Comparison of ENCODE assay signal across 13 cellular contexts in the genomic region with DNA sequence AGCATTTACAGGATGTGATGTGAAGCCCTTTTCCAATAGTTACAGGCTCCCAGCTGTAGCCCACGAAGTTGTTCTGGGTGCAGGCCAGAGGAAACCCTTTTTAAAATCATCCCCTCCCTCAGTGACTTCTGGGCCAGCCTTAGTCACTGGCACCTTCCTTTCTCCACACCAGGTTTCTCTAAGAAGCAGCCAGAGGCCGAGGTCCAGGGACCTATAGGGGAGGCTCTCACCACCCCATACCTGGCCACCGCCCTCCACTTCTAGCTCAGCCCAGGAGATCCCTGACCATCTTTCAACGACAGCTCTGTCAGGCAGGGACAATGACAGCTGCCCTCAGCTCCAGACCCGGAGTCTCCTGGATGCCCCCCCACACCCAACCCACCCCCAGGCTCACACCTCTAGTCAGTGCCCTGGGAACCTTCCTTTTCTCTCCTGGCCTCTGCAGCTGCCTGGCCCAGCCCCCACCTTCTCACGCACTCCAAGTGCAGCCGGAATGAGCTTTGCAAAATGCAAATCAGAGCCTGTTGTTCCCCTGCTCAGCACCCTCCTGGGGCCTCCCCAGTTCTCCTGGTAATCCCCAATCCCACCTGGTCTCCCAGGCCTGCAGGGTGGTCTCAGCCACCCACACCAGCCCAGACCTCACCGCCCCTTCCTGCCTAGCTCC. TPM values are rescaled to one million over a fixed set of nuclear protein-coding genes. Genes with fewer than 3 reads are reported as not detected.
DNase-seq lines count a peak whose midpoint lies in the region; ATAC-seq lines count a peak whose summit lies in the region.
"Had no signal": no experiment of that assay in that cellular context is flagged by ENCODE, and none has a peak within 500 bp of the region (broad histone marks: within the 10 kb centered on the region; RNA-seq: fewer than 3 reads in every experiment).

No MANE protein-coding gene starts in this region.

- H3K36me3 Mint-ChIP-seq in naive thymus-derived CD4-positive, alpha-beta T cell, result no peaks in the 10 kb centered on the region

- peak overlapping the region; percentile 32 for H3K9ac ChIP-seq in iPS-15b (ENCODE audit: low read depth, low read length)

- peaks cover 0 to 10% (median 0%) of the 10 kb centered on the region in 7 donors for H3K4me1 Mint-ChIP-seq in naive thymus-derived CD4-positive, alpha-beta T cell
- H3K4me1 Mint-ChIP-seq: activated CD4-positive, alpha-beta T cell treated with anti-CD3 and anti-CD28 coated beads, Interleukin-2, amount 10 ng/mL, durations not matched to agents 24 days and 14 days had no signal

- peaks cover 2% of the 10 kb centered on the region for H3K36me3 ChIP-seq in iPS-15b (ENCODE audit: control insufficient read depth, insufficient read depth, low read length)
- H3K36me3 ChIP-seq in SJCRH30, result no peaks in the 10 kb centered on the region
- H3K36me3 ChIP-seq in MG63, result no peaks in the 10 kb centered on the region
- no peaks in the 10 kb centered on the region for H3K36me3 ChIP-seq in naive thymus-derived CD4-positive, alpha-beta T cell (ENCODE audit: control insufficient read depth in 2 of 3, insufficient read depth in 3 of 3, low read length in 3 of 3)

- CTCF ChIA-PET in naive thymus-derived CD4-positive, alpha-beta T cell (lab: Charles Lee), result no interaction called here

- DNase-seq in NCI-H82 treated with DMSO at 0.1 percent for 48 hours (lab: John Stamatoyannopoulos, UW; ENCODE audit: unreplicated experiment) (peak; percentile 10), SJCRH30 (no peak), MG63 (no peak), NCI-H2171 (lab: John Stamatoyannopoulos, UW) (no peak)
- no peak for DNase-seq in naive thymus-derived CD4-positive, alpha-beta T cell
- DNase-seq: activated CD4-positive, alpha-beta T cell treated with anti-CD3 and anti-CD28 coated beads, Interleukin-2, amount 10 ng/mL, durations not matched to agents 24 days and 14 days; activated gamma-delta T cell; CD8-positive, alpha-beta memory T cell had no signal

- no peak overlapping the region for H3K4me3 Mint-ChIP-seq in naive thymus-derived CD4-positive, alpha-beta T cell
- H3K4me3 Mint-ChIP-seq: activated CD4-positive, alpha-beta T cell treated with anti-CD3 and anti-CD28 coated beads, Interleukin-2, amount 10 ng/mL, durations not matched to agents 24 days and 14 days; stimulated activated effector memory CD8-positive, alpha-beta T cell treated with anti-CD3 and anti-CD28 coated beads, Interleukin-12 subunit alpha, Interleukin-12 subunit beta, amount 100 ng/mL, for 72 hours had no signal

- H3K4me3 ChIP-seq in iPS-15b (ENCODE audit: low read depth, low read length), result no peak overlapping the region
- H3K4me3 ChIP-seq in SJCRH30, result no peak overlapping the region
- no peak overlapping the region for H3K4me3 ChIP-seq in MG63
- H3K4me3 ChIP-seq in naive thymus-derived CD4-positive, alpha-beta T cell (ENCODE audit: low read length), result no peak overlapping the region

- peaks cover 0 to 2% (median 0%) of the 10 kb centered on the region in 11 donors for H3K9me3 Mint-ChIP-seq in naive thymus-derived CD4-positive, alpha-beta T cell
- H3K9me3 Mint-ChIP-seq: activated CD4-positive, alpha-beta T cell treated with anti-CD3 and anti-CD28 coated beads, Interleukin-2, amount 10 ng/mL, durations not matched to agents 24 days and 14 days; CD8-positive, alpha-beta memory T cell; stimulated activated effector memory CD8-positive, alpha-beta T cell treated with anti-CD3 and anti-CD28 coated beads, Interleukin-12 subunit alpha, Interleukin-12 subunit beta, amount 100 ng/mL, for 72 hours had no signal

- H3K27me3 ChIP-seq in iPS-15b (ENCODE audit: control insufficient read depth, insufficient read depth, low read length) (no peaks in the 10 kb centered on the region), SJCRH30 (peaks cover 8% of the 10 kb centered on the region; the same call in 1 of the 2 replicates), MG63 (no peaks in the 10 kb centered on the region)
- no peaks in the 10 kb centered on the region for H3K27me3 ChIP-seq in naive thymus-derived CD4-positive, alpha-beta T cell (ENCODE audit: control insufficient read depth in 2 of 2, insufficient read depth in 2 of 2, low read length in 2 of 2)

- POLR2A ChIA-PET in naive thymus-derived CD4-positive, alpha-beta T cell (lab: Charles Lee), result no interaction called here

- intact Hi-C loops in naive thymus-derived CD4-positive, alpha-beta T cell (cut with micrococcal nuclease), result no loop called here

- peak; percentile 41 for ATAC-seq in GM18867 (IDR thresholded peaks at IDR 0.05; ENCODE audit: unreplicated experiment)
- ATAC-seq in HG02759 (IDR thresholded peaks at IDR 0.05; ENCODE audit: unreplicated experiment), result peak; percentile 69
- ATAC-seq in naive thymus-derived CD4-positive, alpha-beta T cell, result no peak
- ATAC-seq: stimulated activated effector memory CD8-positive, alpha-beta T cell treated with anti-CD3 and anti-CD28 coated beads, Interleukin-12 subunit alpha, Interleukin-12 subunit beta, amount 100 ng/mL, for 72 hours had no signal

- peak overlapping the region in 1 of 9 donors; percentile 17 for H3K27ac Mint-ChIP-seq in naive thymus-derived CD4-positive, alpha-beta T cell
- H3K27ac Mint-ChIP-seq: activated CD4-positive, alpha-beta T cell treated with anti-CD3 and anti-CD28 coated beads, Interleukin-2, amount 10 ng/mL, durations not matched to agents 24 days and 14 days; stimulated activated effector memory CD8-positive, alpha-beta T cell treated with anti-CD3 and anti-CD28 coated beads, Interleukin-12 subunit alpha, Interleukin-12 subunit beta, amount 100 ng/mL, for 72 hours had no signal

- peaks cover 21% of the 10 kb centered on the region for H3K4me1 ChIP-seq in iPS-15b (ENCODE audit: control insufficient read depth, insufficient read depth, low read length)
- peaks cover 6% of the 10 kb centered on the region; the same call in 1 of the 2 replicates for H3K4me1 ChIP-seq in SJCRH30
- H3K4me1 ChIP-seq in naive thymus-derived CD4-positive, alpha-beta T cell (ENCODE audit: control insufficient read depth in 2 of 2, insufficient read depth in 2 of 2, low read length in 2 of 2), result peaks cover 0 to 4% of the 10 kb centered on the region in 2 donors

- no peaks in the 10 kb centered on the region for H3K9me3 ChIP-seq in iPS-15b (ENCODE audit: control insufficient read depth, insufficient read depth, low read length)
- H3K9me3 ChIP-seq in SJCRH30 (replicated peaks), result no peaks in the 10 kb centered on the region
- H3K9me3 ChIP-seq in MG63, result no peaks in the 10 kb centered on the region
- no peaks in the 10 kb centered on the region for H3K9me3 ChIP-seq in naive thymus-derived CD4-positive, alpha-beta T cell (ENCODE audit: control insufficient read depth in 2 of 3, low read length in 3 of 3)

- H3K27me3 Mint-ChIP-seq in naive thymus-derived CD4-positive, alpha-beta T cell, result peaks cover 0 to 4% (median 0%) of the 10 kb centered on the region in 5 donors
- H3K27me3 Mint-ChIP-seq: activated CD4-positive, alpha-beta T cell treated with anti-CD3 and anti-CD28 coated beads, Interleukin-2, amount 10 ng/mL, durations not matched to agents 24 days and 14 days had no signal

- no peak overlapping the region for H3K27ac ChIP-seq in SJCRH30
- H3K27ac ChIP-seq in naive thymus-derived CD4-positive, alpha-beta T cell (ENCODE audit: low read depth, low read length), result no peak overlapping the region

RNA-seq across cellular contexts. Expression of a gene that starts 46.7 kb away (rescaled TPM):
- total RNA-seq in SJCRH30 (2014; rRNA removed; shearing (Covaris generic)), result 0.10 and 0.61 TPM in 2 replicates
- total RNA-seq in MG63 (2014; rRNA removed; shearing (Covaris generic); ENCODE audit: low replicate concordance), result 0.16 TPM in 1 of 2 replicates, not detected in the other
- 10 to 100 TPM in 2 of 5 experiments, 1 to 10 TPM in 1, not detected in 2; 4.6 to 41.1 (median 25.8) TPM for total RNA-seq in naive thymus-derived CD4-positive, alpha-beta T cell
- 1 to 10 TPM in 1 of 2 donors, under 1 TPM in 1; 0.82 to 3.5 TPM for polyA plus RNA-seq in naive thymus-derived CD4-positive, alpha-beta T cell
- total RNA-seq: LHCN-M2 had no signal
